ENCODE assay signal across 7 cellular contexts in the genomic region with DNA sequence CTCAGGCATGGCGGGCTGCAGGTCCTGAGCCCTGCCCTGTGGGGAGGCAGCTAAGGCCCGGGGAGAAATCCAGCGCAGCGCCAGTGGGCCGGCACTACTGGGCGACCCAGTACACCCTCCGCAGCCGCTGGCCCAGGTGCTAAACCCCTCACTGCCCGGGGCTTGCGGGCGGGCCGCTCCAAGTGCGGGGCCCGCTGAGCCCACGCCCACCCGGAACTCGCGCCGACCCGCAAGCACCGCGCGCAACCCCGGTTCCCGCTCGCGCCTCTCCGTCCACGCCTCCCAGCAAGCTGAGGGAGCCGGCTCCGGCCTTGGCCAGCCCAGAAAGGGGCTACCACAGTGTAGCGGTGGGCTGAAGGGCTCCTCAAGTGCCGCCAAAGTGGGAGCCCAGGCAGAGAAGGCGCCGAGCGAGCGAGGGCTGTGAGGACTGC. TPM values are rescaled to one million over a fixed set of nuclear protein-coding genes. Genes with fewer than 3 reads are reported as not detected.
DNase-seq lines count a peak whose midpoint lies in the region; ATAC-seq, FAIRE-seq and TF ChIP-seq lines count a peak whose summit lies in the region.
"Not testable (repeated sequence)": the region's sequence is repeated elsewhere in the genome, so short reads cannot be mapped to it uniquely, and the experiment has no call there.

No MANE protein-coding gene starts in this region.

- CTCF ChIA-PET in K562 (lab: Yijun Ruan, JAX; ENCODE audit: low intra/inter-chr PET ratio): not testable (repeated sequence)

- H3K4me3 ChIP-seq in Peyer's patch; K562; right cardiac atrium (ENCODE audit: low read length); mucosa of rectum (ENCODE audit: low read length in 2 of 2); spleen; transverse colon: not testable (repeated sequence)
- peak overlapping the region; percentile 15 for H3K4me3 ChIP-seq in rectal smooth muscle tissue (ENCODE audit: low read length)

- H3K9me1 ChIP-seq in K562 (ENCODE audit: control insufficient read depth, insufficient read depth, low read length): not testable (repeated sequence)

- H3K79me2 ChIP-seq in K562 (ENCODE audit: control insufficient read depth, insufficient read depth, low read length): not testable (repeated sequence)

- not testable (repeated sequence) for H2AFZ ChIP-seq in K562 (ENCODE audit: low read depth, low read length)

- TF ChIP-seq EP300 in K562 (IDR thresholded peaks at IDR 0.05; ENCODE audit: low read length); transverse colon (IDR thresholded peaks at IDR 0.05; ENCODE audit: low read depth): not testable (repeated sequence)

- not testable (repeated sequence) for TF ChIP-seq RAD21 in K562 (CRISPR knock-in tag; conservative IDR thresholded peaks at IDR 0.05 in 1 of 2, IDR thresholded peaks at IDR 0.05 in 1 of 2)

- peak in 1 of 3 donors; percentile 40 for DNase-seq in Peyer's patch
- not testable (repeated sequence) for DNase-seq in K562 (ENCODE audit: extremely low read depth in 1 of 4, low spot score in 3 of 4); spleen; transverse colon
- DNase-seq in right cardiac atrium: peak in 1 of 3 donors; percentile 57

- 80% methylated on average over 17 of the region's 37 CpGs for WGBS in K562 (ENCODE audit: insufficient coverage, low coverage, missing lambda C conversion rate)
- 85% methylated on average over 37 of the region's 37 CpGs for WGBS in right cardiac atrium
- 84 to 96% (median 95%) methylated on average over 11 to 37 of the region's 37 CpGs for WGBS in spleen, 5 donors
- 94% methylated on average over 31 of the region's 37 CpGs; no CpG with 5 or more reads in 1 of the 2 donors for WGBS in transverse colon (ENCODE audit: low coverage in 1 of 2), 2 donors

- FAIRE-seq in K562 (lab: Jason Lieb, UNC): not testable (repeated sequence)

- TF ChIP-seq POLR2A in Peyer's patch (IDR thresholded peaks at IDR 0.05); K562 (conservative IDR thresholded peaks at IDR 0.05); spleen (IDR thresholded peaks at IDR 0.05); transverse colon (IDR thresholded peaks at IDR 0.05): not testable (repeated sequence)

- not testable (repeated sequence) for TF ChIP-seq CTCF in Peyer's patch (IDR thresholded peaks at IDR 0.05); K562 (IDR thresholded peaks at IDR 0.05 in 2 of 3, conservative IDR thresholded peaks at IDR 0.05 in 1 of 3; ENCODE audit: insufficient read depth in 2 of 3, low read depth in 1 of 3, low read length in 3 of 3); spleen (IDR thresholded peaks at IDR 0.05 in 8 of 11, conservative IDR thresholded peaks at IDR 0.05 in 3 of 11); transverse colon (IDR thresholded peaks at IDR 0.05)

- POLR2A ChIA-PET in K562 (lab: Yijun Ruan, JAX): interaction anchor here (0.6 to 0.8 kb wide), 4 partner anchors 11 to 993 kb away, joined by 3 to 4 read pairs (median 3); no protein-coding TSS in a partner anchor

- H3K9ac ChIP-seq in K562 (ENCODE audit: insufficient read depth in 1 of 2, low read depth in 2 of 2, low read length in 2 of 2); mucosa of rectum (ENCODE audit: low read depth in 1 of 2, low read length in 2 of 2); rectal smooth muscle tissue (ENCODE audit: low read length): not testable (repeated sequence)

- H3K9me3 ChIP-seq in Peyer's patch; K562 (replicated peaks; ENCODE audit: control insufficient read depth, insufficient read depth, low read depth, low read length); right cardiac atrium (ENCODE audit: control insufficient read depth, low read length); mucosa of rectum (ENCODE audit: control insufficient read depth in 2 of 2, low read length in 2 of 2); spleen; transverse colon: not testable (repeated sequence)

- H4K20me1 ChIP-seq in K562 (replicated peaks; ENCODE audit: control insufficient read depth, insufficient read depth, low read length): not testable (repeated sequence)

- not testable (repeated sequence) for H3K4me1 ChIP-seq in Peyer's patch; K562 (replicated peaks in 1 of 2; ENCODE audit: control insufficient read depth in 2 of 2, insufficient read depth in 2 of 2, low read length in 2 of 2); right cardiac atrium (ENCODE audit: control insufficient read depth, insufficient read depth, low read length); rectal smooth muscle tissue (ENCODE audit: control insufficient read depth, insufficient read depth, low read length)
- H3K4me1 ChIP-seq in mucosa of rectum (ENCODE audit: control insufficient read depth in 2 of 2, insufficient read depth in 2 of 2, low read length in 2 of 2): peaks cover 14 to 15% of the 10 kb centered on the region in 2 donors
- H3K4me1 ChIP-seq in spleen: peaks cover 0 to 19% (median 8%) of the 10 kb centered on the region in 6 donors
- peaks cover 0 to 27% (median 17%) of the 10 kb centered on the region in 4 donors for H3K4me1 ChIP-seq in transverse colon

- H3K27ac ChIP-seq in Peyer's patch (peak overlapping the region in 3 of 4 donors; percentile 16 to 88 (median 85)), right cardiac atrium (ENCODE audit: low read length) (peak overlapping the region; percentile 24), mucosa of rectum (ENCODE audit: low read depth in 2 of 2, low read length in 2 of 2) (peak overlapping the region; percentile 70), spleen (peak overlapping the region in 5 of 8 donors; percentile 38 to 61 (median 53)), transverse colon (peak overlapping the region; percentile 79 to 87 (median 82))
- not testable (repeated sequence) for H3K27ac ChIP-seq in K562 (ENCODE audit: extremely low read depth, low read depth, low read length); rectal smooth muscle tissue (ENCODE audit: low read depth, low read length)

- BruUV-seq in K562 (replicated peaks; lab: Mats Ljungman, UMichigan): not testable (repeated sequence)

- intact Hi-C loops in K562 (cut with micrococcal nuclease); right cardiac atrium (cut with DNase I); spleen (cut with DNase I; ENCODE audit: low total_unique reads); transverse colon (cut with DNase I; ENCODE audit: low total_unique reads): not testable (repeated sequence)

- in situ Hi-C loops in K562 (cut with MboI); transverse colon (cut with MboI; ENCODE audit: low pct_ligation_motif_present in 1 of 4, low pct_unique_long_range_greater_than_20kb in 1 of 4, low sequenced_read_pairs in 3 of 4): not testable (repeated sequence)

- H3K4me2 ChIP-seq in K562 (ENCODE audit: insufficient read depth, low read length): not testable (repeated sequence)

- not testable (repeated sequence) for H3K27me3 ChIP-seq in Peyer's patch; right cardiac atrium (ENCODE audit: control insufficient read depth, insufficient read depth); mucosa of rectum (ENCODE audit: control insufficient read depth in 2 of 2, insufficient read depth in 2 of 2, low read length in 2 of 2); rectal smooth muscle tissue (ENCODE audit: control insufficient read depth, insufficient read depth, low read length); spleen (replicated peaks in 1 of 7); transverse colon
- H3K27me3 ChIP-seq in K562 (ENCODE audit: control insufficient read depth in 2 of 2, insufficient read depth in 2 of 2, low read length in 2 of 2): peaks cover 6 to 16% of the 10 kb centered on the region in 2 experiments

- ATAC-seq in K562, right cardiac atrium: not testable (repeated sequence)

- not testable (repeated sequence) for H3K36me3 ChIP-seq in Peyer's patch; K562 (ENCODE audit: control insufficient read depth, insufficient read depth, low read length); mucosa of rectum (ENCODE audit: control insufficient read depth in 2 of 2, insufficient read depth in 2 of 2, low read length in 2 of 2); rectal smooth muscle tissue (ENCODE audit: control insufficient read depth, insufficient read depth, low read length); spleen; transverse colon

RNA-seq across cellular contexts. Expression of a gene that starts 23.8 kb away (rescaled TPM):
- total RNA-seq in Peyer's patch (10 to 100 TPM; 10.7 to 24.2 (median 17.6) TPM), K562 (2014; rRNA removed) (8.3 and 10.3 TPM in 2 replicates), K562 (2014; rRNA removed; fragmentation: Illumina TruSeq; extraction: Trizol) (10.8 and 11.0 TPM in 2 replicates), K562 (2015; rRNA removed; fragmentation: Illumina TruSeq; extraction: Trizol) (10.5 and 10.8 TPM in 2 replicates), K562 (2021) (10.3 and 12.0 TPM in 2 replicates), right cardiac atrium (10 to 100 TPM; 51.0 to 81.7 (median 54.7) TPM), spleen (10 to 100 TPM; 16.0 to 54.0 (median 37.4) TPM), transverse colon (10 to 100 TPM in 3 of 4 donors, 1 to 10 TPM in 1; 8.4 to 36.7 (median 19.9) TPM)
- 13.1 and 17.7 TPM in 2 replicates for total RNA-seq in K562 (2011; cell fraction: chromatin; rRNA removed; ENCODE audit: low replicate concordance)
- total RNA-seq in K562 (2011; cell fraction: nucleolus; rRNA removed): 8.6 and 9.2 TPM in 2 replicates
- 12.8 and 23.1 TPM in 2 replicates for total RNA-seq in K562 (2011; cell fraction: nucleoplasm; rRNA removed)
- polyA plus RNA-seq in K562 (2011; rRNA removed) (3.6 and 3.8 TPM in 2 replicates), K562 (2014; fragmentation: Illumina TruSeq; extraction: Trizol) (7.4 and 8.0 TPM in 2 replicates), K562 (2014; fragmentation: Nextera tagmentation; extraction: Ambion mirVana) (1 to 10 TPM; 5.4 to 5.9 TPM), K562 (2014; rRNA removed) (7.0 and 8.2 TPM in 2 replicates), right cardiac atrium (30.3 TPM), spleen (1 to 10 TPM; 3.4 to 8.2 (median 4.2) TPM)
- 3.0 and 4.7 TPM in 2 replicates for polyA plus RNA-seq in K562 (2011; cell fraction: cytosol; rRNA removed)
- polyA plus RNA-seq in K562 (2011; cell fraction: nucleus; rRNA removed): 3.3 and 5.0 TPM in 2 replicates
- 3.6 and 6.6 TPM in 2 replicates for polyA plus RNA-seq in K562 (2012)
- 7.9 and 8.5 TPM in 2 replicates for polyA minus RNA-seq in K562 (2011; rRNA and poly(A)+ RNA removed)
- 3.9 and 7.1 TPM in 2 replicates for polyA minus RNA-seq in K562 (2011; cell fraction: cytosol; rRNA and poly(A)+ RNA removed)
- 8.1 and 9.6 TPM in 2 replicates for polyA minus RNA-seq in K562 (2011; cell fraction: nucleus; rRNA and poly(A)+ RNA removed)
